25 cellular contexts compared by ENCODE assay signal in the genomic region with DNA sequence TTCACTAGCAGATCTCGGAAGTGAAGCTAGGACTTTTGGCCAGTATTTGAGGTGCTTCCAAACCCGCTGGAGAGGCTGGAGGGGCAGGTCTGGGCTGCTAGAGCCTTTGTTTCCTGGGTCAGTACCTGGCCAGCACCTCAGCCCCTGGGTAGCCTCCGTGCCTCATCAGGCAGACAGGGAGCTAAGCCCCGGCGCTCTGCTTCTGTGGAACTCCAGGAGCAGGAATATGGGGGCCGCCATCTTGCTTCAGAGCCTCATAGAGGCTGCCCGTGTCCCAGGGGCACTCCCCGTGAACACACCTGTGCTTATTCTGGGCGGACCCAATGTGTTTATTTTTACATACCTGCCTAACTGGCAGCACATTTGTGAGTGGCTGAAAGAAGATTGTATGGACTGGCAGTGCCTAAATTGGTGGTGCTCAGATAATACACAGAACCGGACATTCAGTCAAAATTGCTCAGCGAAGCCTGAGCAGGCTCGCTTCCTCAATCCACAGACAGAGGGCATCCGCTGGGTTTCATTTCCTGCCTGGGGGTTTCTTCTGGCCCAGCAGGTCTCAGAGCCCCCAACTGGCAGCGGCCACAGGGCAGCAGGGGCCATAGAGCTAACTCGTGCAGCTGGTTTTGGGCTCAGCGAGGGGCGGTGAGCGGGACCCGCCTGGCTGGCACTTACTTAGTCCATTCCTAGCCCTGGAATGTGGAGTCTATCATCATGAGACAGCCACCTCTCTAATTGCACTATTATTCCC.
DNase-seq lines count a peak whose midpoint lies in the region; ATAC-seq and TF ChIP-seq lines count a peak whose summit lies in the region.
"Had no signal": no experiment of that assay in that cellular context is flagged by ENCODE, and none has a peak within 500 bp of the region (broad histone marks: within the 10 kb centered on the region; RNA-seq: fewer than 3 reads in every experiment).

No MANE protein-coding gene starts in this region.

- H3K4me3 Mint-ChIP-seq in activated B cell treated with CpG ODN at 0.5 μM for 24 hours, result peak overlapping the region; percentile 53
- H3K4me3 Mint-ChIP-seq: activated naive CD4-positive, alpha-beta T cell treated with anti-CD3 and anti-CD28 coated beads, Interleukin-2, amount 50 U/mL, for 24 hours; activated T-cell treated with anti-CD3 and anti-CD28 coated beads, Interleukin-2, amount 50 U/mL, for 72 hours; nephron progenitor cell had no signal

- H3K4me3 ChIP-seq in SJCRH30 (no peak overlapping the region), uterus (no peak overlapping the region)
- H3K4me3 ChIP-seq: upper lobe of right lung had no signal

- DNase-seq in activated B cell treated with CpG ODN at 0.5 μM for 24 hours (no peak), SJCRH30 (no peak), uterus (no peak)
- DNase-seq in activated naive CD4-positive, alpha-beta T cell treated with anti-CD3 and anti-CD28 coated beads, Interleukin-2, amount 50 U/mL, for 16 hours, result no peak
- DNase-seq: activated CD4-positive, CD25-positive, alpha-beta regulatory T cell; activated T-cell treated with anti-CD3 and anti-CD28 coated beads, Interleukin-2, amount 50 U/mL, for 72 hours; CD4-positive, CD25-positive, alpha-beta regulatory T cell; cerebellar nuclear complex; effector memory CD4-positive, alpha-beta T cell; HCEC 1CT; left cardiac atrium; midbrain; NCI-H1417; NCI-H526 treated with DMSO at 0.1 percent for 48 hours; nephron progenitor cell; posterior cingulate gyrus; SHP77 treated with DMSO at 0.1 percent for 48 hours; stimulated activated CD4-positive, alpha-beta T cell treated with anti-CD3 and anti-CD28 coated beads, Interleukin-2, amount 100 ng/mL, for 24 hours; T-helper 2 cell; upper lobe of right lung had no signal

- no peak overlapping the region for H3K27ac ChIP-seq in 22Rv1
- H3K27ac ChIP-seq in SJCRH30, result no peak overlapping the region
- no peak overlapping the region for H3K27ac ChIP-seq in uterus
- H3K27ac ChIP-seq: upper lobe of right lung had no signal

- no peak for TF ChIP-seq POLR2A in uterus (IDR thresholded peaks at IDR 0.05)

- peaks cover 2% of the 10 kb centered on the region for H3K9me3 Mint-ChIP-seq in activated B cell treated with CpG ODN at 0.5 μM for 24 hours
- H3K9me3 Mint-ChIP-seq: activated naive CD4-positive, alpha-beta T cell treated with anti-CD3 and anti-CD28 coated beads, Interleukin-2, amount 50 U/mL, for 24 hours; activated T-cell treated with anti-CD3 and anti-CD28 coated beads, Interleukin-2, amount 50 U/mL, for 72 hours had no signal

- TF ChIP-seq CTCF in 22Rv1 (IDR thresholded peaks at IDR 0.05) (peak; percentile 24), activated B cell treated with CpG ODN at 0.5 μM for 24 hours (IDR thresholded peaks at IDR 0.05) (no peak), uterus (IDR thresholded peaks at IDR 0.05) (no peak)

- CTCF ChIA-PET in activated B cell treated with CpG ODN at 0.5 μM for 24 hours (lab: Charles Lee), result interaction anchor here (1.5 kb wide), 1 partner anchor 10 kb away, joined by 3 read pairs; no protein-coding TSS in a partner anchor

- no peaks in the 10 kb centered on the region for H3K36me3 Mint-ChIP-seq in activated B cell treated with CpG ODN at 0.5 μM for 24 hours (ENCODE audit: low read depth)
- H3K36me3 Mint-ChIP-seq: activated naive CD4-positive, alpha-beta T cell treated with anti-CD3 and anti-CD28 coated beads, Interleukin-2, amount 50 U/mL, for 24 hours; CD4-positive, CD25-positive, alpha-beta regulatory T cell had no signal

- ATAC-seq in GM18519 (IDR thresholded peaks at IDR 0.05; ENCODE audit: low FRiP score, unreplicated experiment) (peak; percentile 66), HG03108 (IDR thresholded peaks at IDR 0.05; ENCODE audit: unreplicated experiment) (peak; percentile 76), activated B cell treated with CpG ODN at 0.5 μM for 24 hours (ENCODE audit: low read depth) (peak; percentile 77), GM19463 (IDR thresholded peaks at IDR 0.05; ENCODE audit: unreplicated experiment) (no peak)
- ATAC-seq: activated T-cell treated with anti-CD3 and anti-CD28 coated beads, Interleukin-2, amount 50 U/mL, for 72 hours; left cardiac atrium; upper lobe of right lung had no signal

- H3K27ac Mint-ChIP-seq in activated B cell treated with CpG ODN at 0.5 μM for 24 hours, result peak overlapping the region; percentile 38
- H3K27ac Mint-ChIP-seq: activated naive CD4-positive, alpha-beta T cell treated with anti-CD3 and anti-CD28 coated beads, Interleukin-2, amount 50 U/mL, for 24 hours; activated T-cell treated with anti-CD3 and anti-CD28 coated beads, Interleukin-2, amount 50 U/mL, for 72 hours; nephron progenitor cell had no signal

- H3K36me3 ChIP-seq in SJCRH30, result no peaks in the 10 kb centered on the region
- no peaks in the 10 kb centered on the region for H3K36me3 ChIP-seq in uterus
- H3K36me3 ChIP-seq: upper lobe of right lung had no signal

- peaks cover 56% of the 10 kb centered on the region for H3K4me1 Mint-ChIP-seq in activated B cell treated with CpG ODN at 0.5 μM for 24 hours

- POLR2A ChIA-PET in activated B cell treated with CpG ODN at 0.5 μM for 24 hours (lab: Charles Lee), result interaction anchor here (0.5 kb wide), 1 partner anchor 176 kb away, joined by 4 read pairs; no protein-coding TSS in a partner anchor

- H3K9me3 ChIP-seq in SJCRH30 (replicated peaks), result no peaks in the 10 kb centered on the region
- no peaks in the 10 kb centered on the region for H3K9me3 ChIP-seq in uterus
- H3K9me3 ChIP-seq: upper lobe of right lung had no signal

- intact Hi-C loops in activated B cell treated with CpG ODN at 0.5 μM for 24 hours (cut with micrococcal nuclease), result loop anchor here (2.0 to 5.0 kb wide), 3 partner anchors 32 to 200 kb away; a partner anchor contains a TSS
- intact Hi-C loops in uterus (cut with DNase I; ENCODE audit: low total_unique reads), result no loop called here

- no peaks in the 10 kb centered on the region for H3K4me1 ChIP-seq in SJCRH30
- no peaks in the 10 kb centered on the region for H3K4me1 ChIP-seq in uterus
- H3K4me1 ChIP-seq: upper lobe of right lung had no signal

- H3K27me3 ChIP-seq in SJCRH30 (0 out of 2 replicates have a peak, but pooled peaks cover 15% of the 10 kb centered on the region), uterus (peaks cover 4 to 7% of the 10 kb centered on the region in 2 donors)

- H3K27me3 Mint-ChIP-seq in activated B cell treated with CpG ODN at 0.5 μM for 24 hours, result peaks cover 16% of the 10 kb centered on the region
